1 cellular context compared by ENCODE assay signal in genomic region chr1:59223943-59224639, GRCh38.
TF ChIP-seq lines count a peak whose summit lies in the region.

No MANE protein-coding gene starts in this region.

TF ChIP-seq in SK-N-SH treated with all-trans-retinoic acid at 6 μM for 48 hours, 23 proteins besides CTCF, POLR2A, EP300 and RAD21:
- TF ChIP-seq TSHZ2 (CRISPR knock-in tag; IDR thresholded peaks at IDR 0.05) (no peak), ZFP3 (CRISPR knock-in tag; IDR thresholded peaks at IDR 0.05) (no peak), POU6F1 (CRISPR knock-in tag; IDR thresholded peaks at IDR 0.05; ENCODE audit: borderline replicate concordance, low read depth) (no peak), ARNTL (CRISPR knock-in tag; IDR thresholded peaks at IDR 0.05; ENCODE audit: borderline replicate concordance, low read depth) (no peak), ZNF70 (CRISPR knock-in tag; IDR thresholded peaks at IDR 0.05) (no peak), CSRNP3 (CRISPR knock-in tag; IDR thresholded peaks at IDR 0.05) (no peak), GLIS3 (CRISPR knock-in tag; IDR thresholded peaks at IDR 0.05) (no peak), TOX (CRISPR knock-in tag; IDR thresholded peaks at IDR 0.05; ENCODE audit: borderline replicate concordance) (no peak), CSDC2 (CRISPR knock-in tag; IDR thresholded peaks at IDR 0.05) (no peak)
